In the genomic region with DNA sequence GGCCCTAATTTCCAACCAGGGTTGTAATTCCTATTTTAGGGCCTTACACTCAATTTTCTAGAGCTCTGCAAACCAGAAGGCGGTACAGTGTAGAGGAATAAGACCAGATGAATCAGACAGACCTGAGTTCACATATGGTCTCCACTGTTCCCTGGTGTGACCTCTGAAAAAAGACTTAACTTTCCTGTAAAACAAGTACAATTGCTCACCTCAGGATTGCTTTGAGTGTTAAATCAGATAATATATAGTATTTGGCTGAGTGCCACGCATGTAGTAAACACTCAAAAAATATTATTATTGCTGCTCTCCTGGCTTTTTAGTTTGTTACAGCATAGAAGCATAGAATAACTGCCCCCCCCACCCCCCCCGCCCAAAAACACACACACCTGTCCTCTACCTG, we compare ENCODE assay signal across 22 cellular contexts.
"Had no signal": no experiment of that assay in that cellular context is flagged by ENCODE, and none has a peak within 500 bp of the region (broad histone marks: within the 10 kb centered on the region; RNA-seq: fewer than 3 reads in every experiment).

No MANE protein-coding gene starts in this region.

- H3K4me2 ChIP-seq: SK-N-SH had no signal

- FAIRE-seq: HTR-8/SVneo had no signal

- H3K9ac ChIP-seq: SK-N-SH had no signal

- H3K9me3 ChIP-seq: MG63, SK-N-SH had no signal

- H3K4me3 ChIP-seq: MG63 had no signal

- H3K27ac Mint-ChIP-seq: IgD-negative memory B cell had no signal

- H3K9me2 ChIP-seq: SK-N-SH had no signal

- ATAC-seq: Panc1 had no signal

- H3K27ac ChIP-seq: HL-60, RWPE1 had no signal

- H3K27me3 ChIP-seq: MG63 had no signal

- DNase-seq: KBM-7, MG63, NCI-H1092, NCI-H1105 treated with DMSO at 0.1 percent for 48 hours, NCI-H1417 treated with DMSO at 0.1 percent for 48 hours, NCI-H187, NCI-H2029, NCI-H2081 treated with DMSO at 0.1 percent for 48 hours, NCI-H2171, NCI-H226, NCI-H446, NCI-H510A, NCI-H524 treated with DMSO at 0.1 percent for 48 hours, NCI-H69, NCI-H774, SHP77, SK-N-SH had no signal

- H3K4me3 Mint-ChIP-seq: IgD-negative memory B cell had no signal

- H3K36me3 ChIP-seq: MG63 had no signal
